ENCODE assay signal across 21 cellular contexts in the genomic region with DNA sequence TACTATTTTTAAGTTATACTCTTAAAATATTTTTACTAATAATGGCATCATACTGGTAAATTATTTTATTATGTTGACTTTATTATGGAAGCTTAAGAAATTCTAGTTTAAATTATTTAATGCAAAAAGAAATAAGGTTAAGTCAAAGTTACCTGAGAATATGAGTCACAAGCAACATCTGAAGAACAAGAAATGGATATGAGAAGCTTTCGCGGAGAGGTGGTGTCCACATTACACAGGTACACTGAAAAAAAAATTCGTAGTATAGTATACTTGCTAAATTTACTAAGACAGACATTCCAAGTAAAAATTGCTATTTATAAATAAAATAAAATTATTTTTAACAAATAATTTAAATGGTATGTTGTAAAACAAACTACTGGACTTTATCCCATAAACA.
A peak's percentile ranks its signal among the peaks of the same experiment; 100 is the strongest.
DNase-seq lines count a peak whose midpoint lies in the region; ATAC-seq and FAIRE-seq lines count a peak whose summit lies in the region.
"Had no signal": no experiment of that assay in that cellular context is flagged by ENCODE, and none has a peak within 500 bp of the region (broad histone marks: within the 10 kb centered on the region; RNA-seq: fewer than 3 reads in every experiment).

No MANE protein-coding gene starts in this region.

- FAIRE-seq in urothelium cell line (lab: Jason Lieb, UNC), result no peak
- FAIRE-seq: D721Med, endothelial cell of umbilical vein, GM12891 had no signal

- ATAC-seq in GM18907 (IDR thresholded peaks at IDR 0.05; ENCODE audit: unreplicated experiment) (peak; percentile 39), HG02623 (IDR thresholded peaks at IDR 0.05; ENCODE audit: unreplicated experiment) (peak; percentile 21), HG03520 (IDR thresholded peaks at IDR 0.05; ENCODE audit: unreplicated experiment) (peak; percentile 15), HG03025 (IDR thresholded peaks at IDR 0.05; ENCODE audit: low FRiP score, unreplicated experiment) (no peak)
- ATAC-seq: left colon had no signal

- DNase-seq in GF-D8 (lab: John Stamatoyannopoulos, UW), result no peak
- no peak for DNase-seq in urothelium cell line (ENCODE audit: low spot score)
- DNase-seq in NCI-H128 (lab: John Stamatoyannopoulos, UW; ENCODE audit: unreplicated experiment), result no peak
- DNase-seq: activated CD4-positive, alpha-beta T cell treated with anti-CD3 and anti-CD28 coated beads, Interleukin-2, amount 50 U/mL, for 48 hours; activated CD8-positive, alpha-beta memory T cell treated with anti-CD3 and anti-CD28 coated beads, Interleukin-2, amount 50 U/mL, for 48 hours; activated naive CD4-positive, alpha-beta T cell treated with anti-CD3 and anti-CD28 coated beads, Interleukin-2, amount 50 U/mL, for 16 hours; amniotic stem cell; immature natural killer cell; left colon; mammary epithelial cell; NCI-H1436 treated with DMSO at 0.1 percent for 48 hours; spleen; stimulated activated CD4-positive, alpha-beta T cell treated with anti-CD3 and anti-CD28 coated beads, Interleukin-4, amount 100 ng/mL, for 1 hour; upper lobe of right lung had no signal
